Comparison of ENCODE assay signal across 15 cellular contexts in the genomic region with DNA sequence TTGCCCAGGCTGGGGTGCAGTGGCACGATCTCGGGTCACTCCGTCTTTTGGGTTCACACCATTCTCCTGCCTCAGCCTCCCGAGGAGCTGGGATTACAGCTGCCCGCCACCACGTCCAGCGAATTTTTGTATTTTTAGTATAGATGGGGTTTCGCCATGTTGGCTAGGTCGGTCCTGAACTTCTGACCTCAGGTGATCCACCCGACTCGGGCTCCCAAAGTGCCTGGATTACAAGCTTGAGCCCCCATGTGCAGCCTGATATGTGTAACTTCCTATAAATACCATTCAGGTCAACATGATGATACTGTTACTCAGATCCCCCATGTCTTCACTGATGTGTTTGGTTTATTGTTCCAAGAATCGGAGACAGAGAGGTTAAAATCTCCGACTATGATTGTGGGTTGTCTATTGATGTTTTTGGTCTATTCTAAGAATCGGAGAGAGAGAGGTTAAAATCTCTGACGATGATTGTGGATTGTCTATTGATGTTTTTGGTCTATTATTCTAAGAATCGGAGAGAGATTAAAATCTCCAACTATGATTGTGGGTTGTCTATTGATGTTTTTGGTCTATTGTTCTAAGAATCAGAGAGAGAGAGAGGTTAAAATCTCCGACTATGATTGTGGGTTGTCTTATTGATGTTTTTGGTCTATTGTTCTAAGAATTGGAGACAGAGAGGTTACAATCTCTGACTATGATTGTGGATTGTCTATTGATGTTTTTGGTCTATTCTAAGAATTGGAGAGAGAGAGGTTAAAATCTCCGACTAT. TPM values are rescaled to one million over a fixed set of nuclear protein-coding genes. Genes with fewer than 3 reads are reported as not detected.
A peak's percentile ranks its signal among the peaks of the same experiment; 100 is the strongest.
DNase-seq lines count a peak whose midpoint lies in the region; ATAC-seq and TF ChIP-seq lines count a peak whose summit lies in the region.
"Had no signal": no experiment of that assay in that cellular context is flagged by ENCODE, and none has a peak within 500 bp of the region (broad histone marks: within the 10 kb centered on the region; RNA-seq: fewer than 3 reads in every experiment).

No MANE protein-coding gene starts in this region.

- H2BK15ac ChIP-seq in mesendoderm (replicated peaks; ENCODE audit: low read depth): no peak overlapping the region

- no peak overlapping the region for H3K9ac ChIP-seq in mesendoderm (ENCODE audit: low read length)

- H3K23ac ChIP-seq in mesendoderm (ENCODE audit: low read length): no peak overlapping the region

- no peak overlapping the region for H3K56ac ChIP-seq in mesendoderm (ENCODE audit: low read length)

- H2BK120ac ChIP-seq in mesendoderm (ENCODE audit: low read depth, low read length): no peak overlapping the region

- no peak overlapping the region for H3K18ac ChIP-seq in mesendoderm (ENCODE audit: low read length)

- H3K79me1 ChIP-seq in mesendoderm (ENCODE audit: low read length): no peaks in the 10 kb centered on the region

- H2AK5ac ChIP-seq in mesendoderm (ENCODE audit: low read length): no peak overlapping the region

- H3K27ac Mint-ChIP-seq in activated naive CD4-positive, alpha-beta T cell treated with anti-CD3 and anti-CD28 coated beads for 36 hours: peak overlapping the region; percentile 76
- H3K27ac Mint-ChIP-seq in activated T-helper 1 cell treated with anti-CD3 and anti-CD28 coated beads, Interleukin-12 subunit alpha, Interleukin-12 subunit beta, Interleukin-2, Interleukin-4 antibody, amounts not matched to agents 30 ng/mL and 10 ng/mL and 1 ng/mL, durations not matched to agents 14 hours and 24 hours and 36 hours: peak overlapping the region; percentile 74
- no peak overlapping the region for H3K27ac Mint-ChIP-seq in type B pancreatic cell
- no peak overlapping the region for H3K27ac Mint-ChIP-seq in progenitor cell of endocrine pancreas
- H3K27ac Mint-ChIP-seq: dendritic cell treated with granulocyte-macrophage colony-stimulating factor and Interleukin-4, amounts not matched to agents 40 ng/mL and 50 ng/mL, for 4 days; GM23338; natural killer cell had no signal

- H3K4me1 ChIP-seq in mesendoderm (ENCODE audit: control insufficient read depth, low read depth, low read length): no peaks in the 10 kb centered on the region

- H3K36me3 Mint-ChIP-seq in activated naive CD4-positive, alpha-beta T cell treated with anti-CD3 and anti-CD28 coated beads for 36 hours (ENCODE audit: low read depth): peaks cover 22% of the 10 kb centered on the region
- peaks cover 20% of the 10 kb centered on the region for H3K36me3 Mint-ChIP-seq in activated T-helper 1 cell treated with anti-CD3 and anti-CD28 coated beads, Interleukin-12 subunit alpha, Interleukin-12 subunit beta, Interleukin-2, Interleukin-4 antibody, amounts not matched to agents 30 ng/mL and 10 ng/mL and 1 ng/mL, durations not matched to agents 14 hours and 24 hours and 36 hours (ENCODE audit: low read depth)
- H3K36me3 Mint-ChIP-seq in type B pancreatic cell (peaks cover 14% of the 10 kb centered on the region), progenitor cell of endocrine pancreas (ENCODE audit: insufficient read depth) (peaks cover 14% of the 10 kb centered on the region)
- H3K36me3 Mint-ChIP-seq: natural killer cell had no signal

- no peak overlapping the region for H3K4me2 ChIP-seq in mesendoderm (ENCODE audit: low read length)
- H3K4me2 ChIP-seq: GM23338, smooth muscle cell had no signal

- peak; percentile 7 for DNase-seq in activated naive CD4-positive, alpha-beta T cell treated with anti-CD3 and anti-CD28 coated beads for 36 hours
- DNase-seq in activated naive CD4-positive, alpha-beta T cell treated with Interleukin-2 at 50 U/mL for 16 hours: no peak
- no peak for DNase-seq in activated T-helper 1 cell treated with anti-CD3 and anti-CD28 coated beads, Interleukin-12 subunit alpha, Interleukin-12 subunit beta, Interleukin-2, Interleukin-4 antibody, amounts not matched to agents 30 ng/mL and 10 ng/mL and 1 ng/mL, durations not matched to agents 14 hours and 24 hours and 36 hours (ENCODE audit: low spot score)
- DNase-seq in islet precursor cell (peak; percentile 29), type B pancreatic cell (ENCODE audit: extremely low spot score, unreplicated experiment) (peak; percentile 24), progenitor cell of endocrine pancreas (ENCODE audit: low spot score, unreplicated experiment) (no peak), mesendoderm (no peak)
- DNase-seq: ACHN, natural killer cell, NCI-H1105 had no signal

- no peak for TF ChIP-seq CTCF in type B pancreatic cell (conservative IDR thresholded peaks at IDR 0.05)
- TF ChIP-seq CTCF in progenitor cell of endocrine pancreas (IDR thresholded peaks at IDR 0.05; ENCODE audit: unreplicated experiment): no peak

- peaks cover 40% of the 10 kb centered on the region for H3K4me1 Mint-ChIP-seq in activated naive CD4-positive, alpha-beta T cell treated with anti-CD3 and anti-CD28 coated beads for 36 hours (ENCODE audit: low read depth)
- peaks cover 26% of the 10 kb centered on the region for H3K4me1 Mint-ChIP-seq in activated T-helper 1 cell treated with anti-CD3 and anti-CD28 coated beads, Interleukin-12 subunit alpha, Interleukin-12 subunit beta, Interleukin-2, Interleukin-4 antibody, amounts not matched to agents 30 ng/mL and 10 ng/mL and 1 ng/mL, durations not matched to agents 14 hours and 24 hours and 36 hours (ENCODE audit: low read depth)
- H3K4me1 Mint-ChIP-seq in type B pancreatic cell (ENCODE audit: unreplicated experiment) (no peaks in the 10 kb centered on the region), progenitor cell of endocrine pancreas (ENCODE audit: low read depth) (no peaks in the 10 kb centered on the region)
- H3K4me1 Mint-ChIP-seq: GM23338, natural killer cell had no signal

- no peaks in the 10 kb centered on the region for H3K27me3 ChIP-seq in mesendoderm (ENCODE audit: insufficient read depth, low read length, poor library complexity)

- H3K4ac ChIP-seq in mesendoderm (ENCODE audit: low read depth, low read length): no peak overlapping the region

- H3K27me3 Mint-ChIP-seq in activated naive CD4-positive, alpha-beta T cell treated with anti-CD3 and anti-CD28 coated beads for 36 hours (ENCODE audit: low read depth): peaks cover 8% of the 10 kb centered on the region
- peaks cover 9% of the 10 kb centered on the region for H3K27me3 Mint-ChIP-seq in activated T-helper 1 cell treated with anti-CD3 and anti-CD28 coated beads, Interleukin-12 subunit alpha, Interleukin-12 subunit beta, Interleukin-2, Interleukin-4 antibody, amounts not matched to agents 30 ng/mL and 10 ng/mL and 1 ng/mL, durations not matched to agents 14 hours and 24 hours and 36 hours (ENCODE audit: insufficient read depth)
- H3K27me3 Mint-ChIP-seq in type B pancreatic cell: no peaks in the 10 kb centered on the region
- no peaks in the 10 kb centered on the region for H3K27me3 Mint-ChIP-seq in progenitor cell of endocrine pancreas

- intact Hi-C loops in activated naive CD4-positive, alpha-beta T cell treated with anti-CD3 and anti-CD28 coated beads for 36 hours (cut with micrococcal nuclease): no loop called here
- intact Hi-C loops in activated T-helper 1 cell treated with anti-CD3 and anti-CD28 coated beads, Interleukin-12 subunit alpha, Interleukin-12 subunit beta, Interleukin-2, Interleukin-4 antibody, amounts not matched to agents 30 ng/mL and 10 ng/mL and 1 ng/mL, durations not matched to agents 14 hours and 24 hours and 36 hours (cut with micrococcal nuclease): loop anchor here (2.0 to 10.0 kb wide), 3 partner anchors 37 to 174 kb away; a partner anchor contains a TSS

- no peak overlapping the region for H3K4me3 Mint-ChIP-seq in activated naive CD4-positive, alpha-beta T cell treated with anti-CD3 and anti-CD28 coated beads for 36 hours
- H3K4me3 Mint-ChIP-seq in activated T-helper 1 cell treated with anti-CD3 and anti-CD28 coated beads, Interleukin-12 subunit alpha, Interleukin-12 subunit beta, Interleukin-2, Interleukin-4 antibody, amounts not matched to agents 30 ng/mL and 10 ng/mL and 1 ng/mL, durations not matched to agents 14 hours and 24 hours and 36 hours: no peak overlapping the region
- no peak overlapping the region for H3K4me3 Mint-ChIP-seq in type B pancreatic cell
- H3K4me3 Mint-ChIP-seq in progenitor cell of endocrine pancreas (ENCODE audit: low read depth): no peak overlapping the region
- H3K4me3 Mint-ChIP-seq: dendritic cell treated with granulocyte-macrophage colony-stimulating factor and Interleukin-4, amounts not matched to agents 40 ng/mL and 50 ng/mL, for 4 days; GM23338; natural killer cell had no signal

- no peak for ATAC-seq in GM19395 (IDR thresholded peaks at IDR 0.05; ENCODE audit: unreplicated experiment)
- ATAC-seq: GM23338, natural killer cell had no signal

- no peaks in the 10 kb centered on the region for H3K36me3 ChIP-seq in mesendoderm (ENCODE audit: control insufficient read depth, insufficient read depth, low read length)

- no peak overlapping the region for H2BK5ac ChIP-seq in mesendoderm (ENCODE audit: low read length)

- CTCF ChIA-PET in activated naive CD4-positive, alpha-beta T cell treated with anti-CD3 and anti-CD28 coated beads for 36 hours (lab: Charles Lee): no interaction called here

- H3K79me2 ChIP-seq in mesendoderm (ENCODE audit: control insufficient read depth, insufficient read depth, low read length): no peaks in the 10 kb centered on the region

- H4K8ac ChIP-seq in mesendoderm (ENCODE audit: low read depth, low read length): no peak overlapping the region

- peaks cover 25% of the 10 kb centered on the region for H3K9me3 Mint-ChIP-seq in activated naive CD4-positive, alpha-beta T cell treated with anti-CD3 and anti-CD28 coated beads for 36 hours
- H3K9me3 Mint-ChIP-seq in activated T-helper 1 cell treated with anti-CD3 and anti-CD28 coated beads, Interleukin-12 subunit alpha, Interleukin-12 subunit beta, Interleukin-2, Interleukin-4 antibody, amounts not matched to agents 30 ng/mL and 10 ng/mL and 1 ng/mL, durations not matched to agents 14 hours and 24 hours and 36 hours: peaks cover 21% of the 10 kb centered on the region
- peaks cover 12% of the 10 kb centered on the region for H3K9me3 Mint-ChIP-seq in type B pancreatic cell
- H3K9me3 Mint-ChIP-seq in progenitor cell of endocrine pancreas (ENCODE audit: low read depth): peaks cover 17% of the 10 kb centered on the region
- H3K9me3 Mint-ChIP-seq: natural killer cell had no signal

- H3K27ac ChIP-seq in mesendoderm (ENCODE audit: low read depth, low read length): no peak overlapping the region

- no CpG with 5 or more reads among the region's 18 CpGs for WGBS in mesendoderm (ENCODE audit: extremely low coverage, insufficient coverage, low lambda C conversion rate)

- no peak overlapping the region for H3K4me3 ChIP-seq in mesendoderm (ENCODE audit: low read length)
- H3K4me3 ChIP-seq: GM23338, smooth muscle cell had no signal

- H4K5ac ChIP-seq in mesendoderm (ENCODE audit: low read length): no peak overlapping the region

RNA-seq across cellular contexts. Expression of a gene that starts 17.0 kb away (rescaled TPM):
- 10 to 100 TPM; 14.9 to 18.6 TPM for total RNA-seq in activated naive CD4-positive, alpha-beta T cell treated with anti-CD3 and anti-CD28 coated beads for 36 hours
- total RNA-seq in activated T-helper 1 cell treated with anti-CD3 and anti-CD28 coated beads, Interleukin-12 subunit alpha, Interleukin-12 subunit beta, Interleukin-2, Interleukin-4 antibody, amounts not matched to agents 30 ng/mL and 10 ng/mL and 1 ng/mL, durations not matched to agents 14 hours and 24 hours and 36 hours: 30.0 and 30.3 TPM in 2 replicates
- total RNA-seq in type B pancreatic cell (ENCODE audit: low replicate concordance) (20.0 and 21.2 TPM in 2 replicates), progenitor cell of endocrine pancreas (21.3 and 23.2 TPM in 2 replicates)
- polyA plus RNA-seq in mesendoderm (2013, experiment 1 of 2): 7.0 TPM
- polyA plus RNA-seq in mesendoderm (2013, experiment 2 of 2): 6.8 TPM

RNA-seq across cellular contexts. Expression of a gene that starts 24.7 kb away (rescaled TPM):
- total RNA-seq in activated naive CD4-positive, alpha-beta T cell treated with anti-CD3 and anti-CD28 coated beads for 36 hours: not detected
- 0.10 TPM in 1 of 2 replicates, not detected in the other for total RNA-seq in activated T-helper 1 cell treated with anti-CD3 and anti-CD28 coated beads, Interleukin-12 subunit alpha, Interleukin-12 subunit beta, Interleukin-2, Interleukin-4 antibody, amounts not matched to agents 30 ng/mL and 10 ng/mL and 1 ng/mL, durations not matched to agents 14 hours and 24 hours and 36 hours
- total RNA-seq in type B pancreatic cell (ENCODE audit: low replicate concordance) (1.2 and 2.5 TPM in 2 replicates), progenitor cell of endocrine pancreas (not detected in 2 replicates)
- not detected for polyA plus RNA-seq in mesendoderm (2013, experiment 1 of 2)
- not detected for polyA plus RNA-seq in mesendoderm (2013, experiment 2 of 2)
- total RNA-seq: GM23338, lung microvascular endothelial cell, natural killer cell had no signal
- polyA plus RNA-seq: GM23338 had no signal

Comparison
In these comparisons a context has a peak if more than half of its experiments do, and no peak if none do; other contexts are left out.
1. DNase-seq: peak in activated naive CD4-positive, alpha-beta T cell treated with anti-CD3 and anti-CD28 coated beads for 36 hours (single experiment), islet precursor cell (single experiment) and type B pancreatic cell (single experiment); none in activated naive CD4-positive, alpha-beta T cell treated with Interleukin-2 at 50 U/mL for 16 hours (single experiment), activated T-helper 1 cell treated with anti-CD3 and anti-CD28 coated beads, Interleukin-12 subunit alpha, Interleukin-12 subunit beta, Interleukin-2, Interleukin-4 antibody, amounts not matched to agents 30 ng/mL and 10 ng/mL and 1 ng/mL, durations not matched to agents 14 hours and 24 hours and 36 hours (single experiment), progenitor cell of endocrine pancreas (single experiment) and mesendoderm (single experiment).
2. H3K27ac Mint-ChIP-seq: peak in activated naive CD4-positive, alpha-beta T cell treated with anti-CD3 and anti-CD28 coated beads for 36 hours (single experiment) and activated T-helper 1 cell treated with anti-CD3 and anti-CD28 coated beads, Interleukin-12 subunit alpha, Interleukin-12 subunit beta, Interleukin-2, Interleukin-4 antibody, amounts not matched to agents 30 ng/mL and 10 ng/mL and 1 ng/mL, durations not matched to agents 14 hours and 24 hours and 36 hours (single experiment); none in type B pancreatic cell (single experiment) and progenitor cell of endocrine pancreas (single experiment).